ENCODE assay signal across 8 cellular contexts in the genomic region with DNA sequence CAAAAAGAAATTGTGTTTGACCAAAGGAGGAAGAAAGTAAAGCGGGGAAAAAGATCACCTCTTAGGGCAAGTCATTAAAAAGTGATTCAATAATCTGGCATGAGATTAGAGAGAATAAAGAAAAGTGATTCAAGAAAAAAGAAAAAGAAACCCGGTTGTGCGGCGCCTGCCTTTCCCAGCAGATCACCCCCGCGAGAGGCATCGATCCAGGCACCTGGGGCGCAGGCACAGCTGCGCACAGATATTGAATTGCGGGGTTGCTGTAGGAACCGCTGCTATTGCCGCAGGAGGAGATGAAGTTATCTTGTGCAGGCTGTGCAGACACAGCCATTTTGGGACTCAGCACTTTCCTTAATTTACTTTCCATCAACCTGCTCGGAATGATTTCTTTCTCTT.
DNase-seq lines count a peak whose midpoint lies in the region; ATAC-seq, FAIRE-seq and TF ChIP-seq lines count a peak whose summit lies in the region.

No MANE protein-coding gene starts in this region.

- H3K4me1 Mint-ChIP-seq in central memory CD8-positive, alpha-beta T cell, result peaks cover 20% of the 10 kb centered on the region

- DNase-seq in NCI-H526 treated with DMSO at 0.1 percent for 48 hours (lab: John Stamatoyannopoulos, UW) (peak; percentile 28), lower leg skin (ENCODE audit: low spot score in 2 of 2) (no peak), superior temporal gyrus (ENCODE audit: extremely low spot score) (peak; percentile 44), RCC 7860 (ENCODE audit: low spot score) (no peak)
- DNase-seq in central memory CD8-positive, alpha-beta T cell (ENCODE audit: low spot score in 2 of 2), result no peak

- H3K4me3 Mint-ChIP-seq in central memory CD8-positive, alpha-beta T cell, result peak overlapping the region; percentile 83

- peak overlapping the region; percentile 73 for H3K27ac Mint-ChIP-seq in central memory CD8-positive, alpha-beta T cell (ENCODE audit: low read depth)

- TF ChIP-seq POLR2A in lower leg skin (IDR thresholded peaks at IDR 0.05), result no peak

- TF ChIP-seq CTCF in 22Rv1 (IDR thresholded peaks at IDR 0.05) (peak; percentile 84), lower leg skin (IDR thresholded peaks at IDR 0.05) (no peak)

- peaks cover 6% of the 10 kb centered on the region for H3K36me3 Mint-ChIP-seq in central memory CD8-positive, alpha-beta T cell (ENCODE audit: insufficient read depth)

- 1 to 2% methylated on average over 13 of the region's 13 CpGs for WGBS in lower leg skin, 2 donors

- no peaks in the 10 kb centered on the region for H3K9me3 Mint-ChIP-seq in central memory CD8-positive, alpha-beta T cell

- no peak overlapping the region for H3K27ac ChIP-seq in 22Rv1

- H3K27me3 Mint-ChIP-seq in central memory CD8-positive, alpha-beta T cell, result no peaks in the 10 kb centered on the region

- no peak for FAIRE-seq in RCC 7860 (lab: Jason Lieb, UNC)

- ATAC-seq in GM19023 (IDR thresholded peaks at IDR 0.05; ENCODE audit: unreplicated experiment), result peak; percentile 16
- peak; percentile 42 for ATAC-seq in central memory CD8-positive, alpha-beta T cell (replicated peaks; ENCODE audit: extremely low read depth, poor library complexity, severe bottlenecking)
- ATAC-seq in GM18858 (IDR thresholded peaks at IDR 0.05; ENCODE audit: unreplicated experiment), result no peak

- intact Hi-C loops in lower leg skin (cut with DNase I; ENCODE audit: low total_unique reads), result loop anchor here (2.0 kb wide), 1 partner anchor 186 kb away; no protein-coding TSS in a partner anchor

- H3K4me3 ChIP-seq in lower leg skin (ENCODE audit: low read depth, poor library complexity, severe bottlenecking), result peak overlapping the region; percentile 37

Comparison
In these comparisons a context has a peak if more than half of its experiments do, and no peak if none do; other contexts are left out.
1. DNase-seq: peak in NCI-H526 treated with DMSO at 0.1 percent for 48 hours (single experiment) and superior temporal gyrus (single experiment); none in central memory CD8-positive, alpha-beta T cell (0 of 2), lower leg skin (0 of 2) and RCC 7860 (single experiment).